In the genomic region with DNA sequence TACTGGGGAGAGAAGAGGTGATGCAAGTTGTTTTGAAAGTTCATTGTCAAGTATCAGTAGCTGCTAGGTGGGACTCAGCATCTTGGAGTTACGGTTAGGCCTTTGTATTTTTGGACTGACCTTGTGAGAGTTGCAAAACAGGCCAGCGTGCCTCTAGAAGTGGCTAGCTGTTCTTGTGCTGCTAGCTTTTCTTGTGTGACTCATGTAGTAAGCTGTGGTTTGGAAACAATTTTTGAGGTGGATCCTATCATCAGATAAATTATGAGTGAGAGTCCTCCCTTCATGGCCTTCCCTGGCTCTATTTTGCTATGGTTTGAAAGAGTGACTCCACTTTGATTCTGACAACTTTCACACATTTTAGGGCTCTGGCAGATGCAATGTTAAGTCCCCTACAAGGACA, we compare ENCODE assay signal across 10 cellular contexts.
DNase-seq lines count a peak whose midpoint lies in the region; ATAC-seq and TF ChIP-seq lines count a peak whose summit lies in the region.
"Had no signal": no experiment of that assay in that cellular context is flagged by ENCODE, and none has a peak within 500 bp of the region (broad histone marks: within the 10 kb centered on the region; RNA-seq: fewer than 3 reads in every experiment).

No MANE protein-coding gene starts in this region.

- CTCF ChIA-PET in GM10248 (lab: Yijun Ruan, JAX): interaction anchor here (1.0 to 2.6 kb wide), 3 partner anchors 8 to 28 kb away, joined by 4 to 15 read pairs (median 11); no protein-coding TSS in a partner anchor

- H3K36me3 ChIP-seq in mesenchymal stem cell (ENCODE audit: control insufficient read depth in 1 of 2, insufficient read depth in 2 of 2, low read depth in 1 of 2, low read length in 2 of 2) (no peaks in the 10 kb centered on the region), osteoblast (ENCODE audit: insufficient read depth, low read length) (no peaks in the 10 kb centered on the region)

- H3K27ac ChIP-seq in mesenchymal stem cell (ENCODE audit: low read length, poor library complexity, severe bottlenecking) (no peak overlapping the region), osteoblast (ENCODE audit: low read depth, low read length) (no peak overlapping the region)

- no peak overlapping the region for H4K91ac ChIP-seq in mesenchymal stem cell (ENCODE audit: low read length)

- H3K4me1 ChIP-seq in mesenchymal stem cell (ENCODE audit: control insufficient read depth, insufficient read depth, low read depth, low read length): no peaks in the 10 kb centered on the region
- H3K4me1 ChIP-seq in osteoblast (ENCODE audit: insufficient read depth, low read length): peaks cover 7% of the 10 kb centered on the region

- H2AFZ ChIP-seq in mesenchymal stem cell (ENCODE audit: low read depth, low read length): no peak overlapping the region
- H2AFZ ChIP-seq in osteoblast (ENCODE audit: low read length): no peak overlapping the region

- H4K20me1 ChIP-seq in osteoblast (ENCODE audit: insufficient read depth, low read length): no peaks in the 10 kb centered on the region

- H2BK12ac ChIP-seq in mesenchymal stem cell (ENCODE audit: low read length in 2 of 2): no peak overlapping the region

- no peak overlapping the region for H2AK5ac ChIP-seq in mesenchymal stem cell (ENCODE audit: low read length, severe bottlenecking)

- H2BK15ac ChIP-seq in mesenchymal stem cell (ENCODE audit: low read depth, poor library complexity, severe bottlenecking): no peak overlapping the region

- no peak overlapping the region for H3K23ac ChIP-seq in mesenchymal stem cell (ENCODE audit: low read length in 2 of 2)

- H3K27me3 ChIP-seq in mesenchymal stem cell (ENCODE audit: control insufficient read depth in 1 of 2, insufficient read depth in 1 of 2, low read length in 2 of 2): peaks cover 0 to 3% of the 10 kb centered on the region in 2 experiments
- no peaks in the 10 kb centered on the region for H3K27me3 ChIP-seq in osteoblast (ENCODE audit: insufficient read depth, low read length)

- no peak overlapping the region for H3K4ac ChIP-seq in mesenchymal stem cell (ENCODE audit: low read depth in 1 of 2, low read length in 2 of 2)

- H2BK120ac ChIP-seq in mesenchymal stem cell (ENCODE audit: low read depth, low read length): no peak overlapping the region

- TF ChIP-seq CTCF in GM10248 (IDR thresholded peaks at IDR 0.05; ENCODE audit: control extremely low read depth, extremely low read depth, low read depth, missing control alignments) (no peak), osteoblast (IDR thresholded peaks at IDR 0.05; ENCODE audit: extremely low read depth, low read depth, low read length) (no peak)

- no peak overlapping the region for H3K18ac ChIP-seq in mesenchymal stem cell (ENCODE audit: low read depth in 1 of 2, low read length in 2 of 2)

- 0% methylated on average over 2 of the region's 2 CpGs for WGBS in mesenchymal stem cell

- H3K4me2 ChIP-seq in mesenchymal stem cell (ENCODE audit: low read length, poor library complexity, severe bottlenecking): no peak overlapping the region
- H3K4me2 ChIP-seq in osteoblast (ENCODE audit: insufficient read depth, low read length): no peak overlapping the region

- peak; percentile 68 for DNase-seq in RPMI7951 (ENCODE audit: low read depth)
- peak; percentile 95 for DNase-seq in mesenchymal stem cell
- DNase-seq in NAMALWA (ENCODE audit: low spot score): no peak
- DNase-seq in HT-29 (ENCODE audit: low spot score): no peak
- DNase-seq in GM10248 (ENCODE audit: extremely low spot score): no peak
- DNase-seq in osteoblast (ENCODE audit: insufficient read length, low spot score, missing footprints): no peak
- DNase-seq: NCI-H2081 treated with DMSO at 0.1 percent for 48 hours; stimulated activated CD4-positive, alpha-beta T cell treated with anti-CD3 and anti-CD28 coated beads, Interleukin-15, amount 100 ng/mL, for 24 hours had no signal

- H3K4me3 ChIP-seq in mesenchymal stem cell (ENCODE audit: insufficient read depth in 1 of 2, low read depth in 1 of 2, low read length in 2 of 2) (no peak overlapping the region), osteoblast (ENCODE audit: insufficient read depth, low read length) (no peak overlapping the region)

- POLR2A ChIA-PET in GM10248 (lab: Yijun Ruan, JAX): no interaction called here

- H4K8ac ChIP-seq in mesenchymal stem cell (ENCODE audit: low read length): no peak overlapping the region

- peaks cover 3% of the 10 kb centered on the region for H3K9me3 ChIP-seq in mesenchymal stem cell (ENCODE audit: control insufficient read depth, low read length)
- H3K9me3 ChIP-seq in osteoblast (ENCODE audit: low read depth, low read length): no peaks in the 10 kb centered on the region

- H2BK5ac ChIP-seq in mesenchymal stem cell (ENCODE audit: low read depth, low read length, poor library complexity, severe bottlenecking): no peak overlapping the region

- no peaks in the 10 kb centered on the region for H3K79me1 ChIP-seq in mesenchymal stem cell (replicated peaks; ENCODE audit: low read length, poor library complexity, severe bottlenecking)

- no peak overlapping the region for H3K14ac ChIP-seq in mesenchymal stem cell (ENCODE audit: low read length in 2 of 2)

- peak overlapping the region; percentile 42 for H3K9ac ChIP-seq in mesenchymal stem cell (ENCODE audit: low read length)

- no peaks in the 10 kb centered on the region for H3K79me2 ChIP-seq in osteoblast (ENCODE audit: insufficient read depth, low read length)

- peak; percentile 80 for ATAC-seq in GM18502 (IDR thresholded peaks at IDR 0.05; ENCODE audit: poor library complexity, unreplicated experiment)
- ATAC-seq in HG02870 (IDR thresholded peaks at IDR 0.05; ENCODE audit: unreplicated experiment): peak; percentile 41

Comparison
In these comparisons a context has a peak if more than half of its experiments do, and no peak if none do; other contexts are left out.
1. DNase-seq: peak in RPMI7951 (single experiment) and mesenchymal stem cell (single experiment); none in NAMALWA (single experiment), HT-29 (single experiment), GM10248 (single experiment) and osteoblast (single experiment).